Comparison of ENCODE assay signal across 20 cellular contexts in the genomic region with DNA sequence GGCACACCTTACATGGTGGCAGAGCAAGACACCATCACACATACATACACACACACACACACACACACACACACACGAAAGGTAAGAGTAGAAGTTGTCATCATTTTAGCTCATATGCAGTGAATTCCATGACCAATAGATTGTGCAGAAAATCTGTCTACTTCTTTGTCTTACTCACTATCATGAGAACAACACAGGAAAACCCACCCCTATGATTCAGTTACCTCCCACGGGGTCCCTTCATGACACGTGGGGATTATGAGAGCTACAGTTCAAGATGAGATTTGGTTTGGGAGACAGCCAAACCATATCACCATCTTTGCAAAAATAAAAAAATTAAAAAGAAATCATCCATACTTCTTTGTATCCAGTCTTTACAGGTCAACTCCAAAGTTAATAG.
DNase-seq lines count a peak whose midpoint lies in the region; TF ChIP-seq lines count a peak whose summit lies in the region.
"Had no signal": no experiment of that assay in that cellular context is flagged by ENCODE, and none has a peak within 500 bp of the region (broad histone marks: within the 10 kb centered on the region; RNA-seq: fewer than 3 reads in every experiment).

No MANE protein-coding gene starts in this region.

- POLR2A ChIA-PET in Caco-2 (lab: Charles Lee): no interaction called here

- peak; percentile 9 for DNase-seq in stimulated activated CD4-positive, alpha-beta T cell treated with anti-CD3 and anti-CD28 coated beads, Interleukin-1b, Interleukin-23, amount 100 ng/mL, for 48 hours
- no peak for DNase-seq in stimulated activated CD4-positive, alpha-beta T cell treated with anti-CD3 and anti-CD28 coated beads, Interleukin-4, amount 100 ng/mL, for 24 hours
- DNase-seq in astrocyte of the spinal cord (ENCODE audit: low read depth, low spot score) (peak; percentile 78), fibroblast of pulmonary artery (ENCODE audit: low read depth) (peak; percentile 42), stromal cell of bone marrow (ENCODE audit: low read depth) (peak; percentile 84), NCI-H526 treated with DMSO at 0.1 percent for 48 hours (lab: John Stamatoyannopoulos, UW) (no peak), Caco-2 (no peak), NCI-H2081 (lab: John Stamatoyannopoulos, UW) (no peak)
- DNase-seq: activated gamma-delta T cell treated with Interleukin-2 at 50 U/mL for 16 hours, amniotic stem cell, esophagus squamous epithelium, heart left ventricle, HFFc6, left ventricle myocardium superior, mucosa of descending colon, NCI-H510A, RPMI8226, tibial artery had no signal

- H3K9me3 Mint-ChIP-seq in Caco-2 (ENCODE audit: unreplicated experiment): no peaks in the 10 kb centered on the region
- H3K9me3 Mint-ChIP-seq: HFFc6 had no signal

- no peak for TF ChIP-seq CTCF in astrocyte of the spinal cord (IDR thresholded peaks at IDR 0.05; ENCODE audit: low read depth, low read length)
- no peak for TF ChIP-seq CTCF in fibroblast of pulmonary artery (IDR thresholded peaks at IDR 0.05; ENCODE audit: low read length, missing control alignments)
- TF ChIP-seq CTCF in Caco-2 (IDR thresholded peaks at IDR 0.05; ENCODE audit: insufficient read depth in 1 of 2, low read depth in 1 of 2, low read length in 1 of 2, severe bottlenecking in 1 of 2, unreplicated experiment in 1 of 2): no peak

- no peaks in the 10 kb centered on the region for H3K27me3 Mint-ChIP-seq in Caco-2 (ENCODE audit: insufficient read depth, unreplicated experiment)

- in situ Hi-C loops in astrocyte of the spinal cord (cut with HindIII; ENCODE audit: low sequenced_read_pairs): no loop called here

- no peaks in the 10 kb centered on the region for H3K27me3 ChIP-seq in Caco-2 (replicated peaks; ENCODE audit: control insufficient read depth, insufficient read depth, low read length)
- H3K27me3 ChIP-seq: esophagus squamous epithelium, heart left ventricle, neutrophil, tibial artery had no signal

- H3K36me3 Mint-ChIP-seq in Caco-2 (ENCODE audit: insufficient read depth, unreplicated experiment): no peaks in the 10 kb centered on the region
- H3K36me3 Mint-ChIP-seq: stimulated activated effector memory CD8-positive, alpha-beta T cell treated with anti-CD3 and anti-CD28 coated beads, Interleukin-12 subunit alpha, Interleukin-12 subunit beta, amount 100 ng/mL, for 72 hours had no signal

- BruUV-seq in Caco-2 (replicated peaks; lab: Mats Ljungman, UMichigan): no TSS peak

- H3K4me1 Mint-ChIP-seq in Caco-2 (ENCODE audit: low read depth, unreplicated experiment): no peaks in the 10 kb centered on the region
- H3K4me1 Mint-ChIP-seq: stimulated activated effector memory CD8-positive, alpha-beta T cell treated with anti-CD3 and anti-CD28 coated beads, Interleukin-12 subunit alpha, Interleukin-12 subunit beta, amount 100 ng/mL, for 72 hours had no signal

- no peak overlapping the region for H3K4me3 Mint-ChIP-seq in Caco-2 (ENCODE audit: unreplicated experiment)
- H3K4me3 Mint-ChIP-seq: HFFc6; stimulated activated effector memory CD8-positive, alpha-beta T cell treated with anti-CD3 and anti-CD28 coated beads, Interleukin-12 subunit alpha, Interleukin-12 subunit beta, amount 100 ng/mL, for 72 hours had no signal

- H3K27ac Mint-ChIP-seq in Caco-2 (ENCODE audit: unreplicated experiment): no peak overlapping the region
- H3K27ac Mint-ChIP-seq: HFFc6; stimulated activated effector memory CD8-positive, alpha-beta T cell treated with anti-CD3 and anti-CD28 coated beads, Interleukin-12 subunit alpha, Interleukin-12 subunit beta, amount 100 ng/mL, for 72 hours had no signal

- H3K9me3 ChIP-seq in Caco-2: no peaks in the 10 kb centered on the region
- H3K9me3 ChIP-seq: esophagus squamous epithelium, heart left ventricle, mucosa of descending colon, neutrophil, tibial artery had no signal

- H3K4me3 ChIP-seq in astrocyte of the spinal cord (ENCODE audit: low read depth, low read length) (no peak overlapping the region), fibroblast of pulmonary artery (replicated peaks; ENCODE audit: low read depth, low read length) (no peak overlapping the region), Caco-2 (ENCODE audit: low read depth, low read length) (no peak overlapping the region)
- H3K4me3 ChIP-seq: esophagus squamous epithelium, heart left ventricle, mucosa of descending colon, tibial artery had no signal

- CTCF ChIA-PET in Caco-2 (lab: Charles Lee): interaction anchor here (0.6 kb wide), 1 partner anchor 21 kb away, joined by 4 read pairs; no protein-coding TSS in a partner anchor

- no peaks in the 10 kb centered on the region for H3K4me1 ChIP-seq in Caco-2
- H3K4me1 ChIP-seq: esophagus squamous epithelium, heart left ventricle had no signal

- H3K36me3 ChIP-seq in Caco-2 (ENCODE audit: control insufficient read depth, insufficient read depth, low read length): no peaks in the 10 kb centered on the region
- H3K36me3 ChIP-seq: esophagus squamous epithelium, heart left ventricle, neutrophil, tibial artery had no signal

- intact Hi-C loops in Caco-2 (cut with micrococcal nuclease; ENCODE audit: unreplicated experiment): no loop called here

Comparison
In these comparisons a context has a peak if more than half of its experiments do, and no peak if none do; other contexts are left out.
1. DNase-seq: peak in stimulated activated CD4-positive, alpha-beta T cell treated with anti-CD3 and anti-CD28 coated beads, Interleukin-1b, Interleukin-23, amount 100 ng/mL, for 48 hours (single experiment), astrocyte of the spinal cord (single experiment), fibroblast of pulmonary artery (single experiment) and stromal cell of bone marrow (single experiment); none in stimulated activated CD4-positive, alpha-beta T cell treated with anti-CD3 and anti-CD28 coated beads, Interleukin-4, amount 100 ng/mL, for 24 hours (single experiment), NCI-H526 treated with DMSO at 0.1 percent for 48 hours (single experiment), Caco-2 (0 of 2) and NCI-H2081 (0 of 2).